7 cellular contexts compared by ENCODE assay signal in genomic region chr3:139534444-139534812, GRCh38. TPM values are rescaled to one million over a fixed set of nuclear protein-coding genes. Genes with fewer than 3 reads are reported as not detected.
A peak's percentile ranks its signal among the peaks of the same experiment; 100 is the strongest.
DNase-seq lines count a peak whose midpoint lies in the region; ATAC-seq and TF ChIP-seq lines count a peak whose summit lies in the region.

No MANE protein-coding gene starts in this region.

- H3K27me3 Mint-ChIP-seq in mesothelial cell of epicardium (ENCODE audit: low read depth) (no peaks in the 10 kb centered on the region), CD14-positive monocyte (ENCODE audit: low read depth in 3 of 3) (peaks cover 23 to 33% (median 27%) of the 10 kb centered on the region in 3 donors)

- peak overlapping the region; percentile 98 for H3K27ac Mint-ChIP-seq in mesothelial cell of epicardium
- H3K27ac Mint-ChIP-seq in CD14-positive monocyte = no peak overlapping the region

- H3K36me3 Mint-ChIP-seq in mesothelial cell of epicardium (peaks cover 5% of the 10 kb centered on the region), CD14-positive monocyte (no peaks in the 10 kb centered on the region)

- intact Hi-C loops in CD14-positive monocyte (cut with micrococcal nuclease) = no loop called here

- DNase-seq in NAMALWA (ENCODE audit: low spot score) (peak; percentile 13), astrocyte of the hippocampus (ENCODE audit: low read depth, low spot score) (peak; percentile 92), mesothelial cell of epicardium (ENCODE audit: low spot score in 2 of 2, unreplicated experiment in 2 of 2) (no peak), CD14-positive monocyte (ENCODE audit: low spot score) (no peak), epidermal melanocyte (ENCODE audit: insufficient read length, low spot score) (no peak)
- no peak for DNase-seq in activated CD4-positive, alpha-beta T cell treated with anti-CD3 and anti-CD28 coated beads for 1 hour

- peak; percentile 75 for ATAC-seq in GM21447 (IDR thresholded peaks at IDR 0.05; ENCODE audit: unreplicated experiment)

- no peak for TF ChIP-seq CTCF in mesothelial cell of epicardium (IDR thresholded peaks at IDR 0.05; ENCODE audit: unreplicated experiment)
- no peak for TF ChIP-seq CTCF in CD14-positive monocyte (IDR thresholded peaks at IDR 0.05)

- H3K9me3 Mint-ChIP-seq in mesothelial cell of epicardium = no peaks in the 10 kb centered on the region
- H3K9me3 Mint-ChIP-seq in CD14-positive monocyte = peaks cover 0 to 7% (median 0%) of the 10 kb centered on the region in 7 donors

- H3K4me1 Mint-ChIP-seq in mesothelial cell of epicardium = peaks cover 89% of the 10 kb centered on the region
- peaks cover 8% of the 10 kb centered on the region for H3K4me1 Mint-ChIP-seq in CD14-positive monocyte

- H3K4me3 Mint-ChIP-seq in mesothelial cell of epicardium (peak overlapping the region; percentile 46), CD14-positive monocyte (no peak overlapping the region)

RNA-seq across cellular contexts. Expression of gene RBP1, which starts 5.1 kb away (rescaled TPM):
- total RNA-seq in mesothelial cell of epicardium = 683 to 700 TPM (median 691 TPM) in 3 replicates
- not detected for polyA plus RNA-seq in CD14-positive monocyte

RNA-seq across cellular contexts. Expression of gene RBP2, which starts 58.1 kb away (rescaled TPM):
- total RNA-seq in mesothelial cell of epicardium = not detected in 3 replicates
- polyA plus RNA-seq in CD14-positive monocyte = not detected

Comparison
In these comparisons a context has a peak if more than half of its experiments do, and no peak if none do; other contexts are left out.
1. DNase-seq: peak in NAMALWA (single experiment) and astrocyte of the hippocampus (single experiment); none in mesothelial cell of epicardium (0 of 2), CD14-positive monocyte (single experiment), epidermal melanocyte (single experiment) and activated CD4-positive, alpha-beta T cell treated with anti-CD3 and anti-CD28 coated beads for 1 hour (single experiment).